In the genomic region with DNA sequence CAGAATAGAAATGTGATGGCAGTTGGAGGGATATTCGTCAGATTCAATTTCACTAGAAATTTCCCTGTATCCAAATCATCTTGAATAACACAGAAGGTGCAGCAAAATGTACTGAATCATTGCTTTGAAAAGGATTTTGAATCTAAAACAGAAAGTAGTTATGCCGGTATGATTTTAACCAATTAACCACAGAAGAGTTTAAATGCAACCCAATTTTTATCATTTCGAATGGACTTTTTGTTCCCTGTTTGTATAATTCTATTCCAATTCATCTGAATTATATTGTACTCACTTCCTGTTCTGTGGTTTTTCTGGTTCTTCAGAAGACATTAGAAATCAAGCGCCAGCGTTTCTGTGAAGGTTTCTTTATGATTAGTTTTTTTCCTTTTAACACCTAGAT, we compare ENCODE assay signal across 22 cellular contexts.
DNase-seq lines count a peak whose midpoint lies in the region; ATAC-seq and TF ChIP-seq lines count a peak whose summit lies in the region.
"Had no signal": no experiment of that assay in that cellular context is flagged by ENCODE, and none has a peak within 500 bp of the region (broad histone marks: within the 10 kb centered on the region; RNA-seq: fewer than 3 reads in every experiment).

No MANE protein-coding gene starts in this region.

- no peak overlapping the region for H3K27ac ChIP-seq in BLaER1
- H3K27ac ChIP-seq in PC-3 (ENCODE audit: low read length) = no peak overlapping the region
- no peak overlapping the region for H3K27ac ChIP-seq in aorta (ENCODE audit: low read depth in 1 of 2, low read length in 2 of 2)
- H3K27ac ChIP-seq: HL-60, left ventricle myocardium inferior, psoas muscle, upper lobe of right lung had no signal

- no peak for TF ChIP-seq CTCF in PC-3 (conservative IDR thresholded peaks at IDR 0.05; ENCODE audit: low read depth, low read length)

- H3K4me3 ChIP-seq in BLaER1 (no peak overlapping the region), PC-3 (ENCODE audit: low read length) (peak overlapping the region; percentile 7; the same call in 1 of the 2 replicates), aorta (ENCODE audit: low read length in 2 of 2) (no peak overlapping the region)
- H3K4me3 ChIP-seq: left ventricle myocardium inferior, psoas muscle, smooth muscle cell, upper lobe of right lung had no signal

- WGBS in aorta, 2 donors = 74% methylated on average over 5 of the region's 5 CpGs

- H3K9ac ChIP-seq in BLaER1 (no peak overlapping the region), PC-3 (ENCODE audit: low read length) (no peak overlapping the region)

- no peaks in the 10 kb centered on the region for H3K36me3 Mint-ChIP-seq in activated T-helper 17 cell treated with anti-CD3 and anti-CD28 coated beads, Interleukin-2, amount 50 U/mL, for 72 hours (ENCODE audit: low read depth)

- peak; percentile 45 for DNase-seq in CD1c-positive myeloid dendritic cell (ENCODE audit: extremely low spot score)
- DNase-seq in PC-3 = no peak
- DNase-seq in iPS-NIHi7 (ENCODE audit: extremely low spot score) = no peak
- no peak for DNase-seq in aorta
- DNase-seq in NK-92 treated with Interleukin-12 subunit alpha and Interleukin-12 subunit beta, amount 100 ng/mL, for 24 hours (lab: John Stamatoyannopoulos, UW) = no peak
- DNase-seq: activated CD8-positive, alpha-beta memory T cell treated with anti-CD3 and anti-CD28 coated beads for 24 hours; activated gamma-delta T cell; DMS79 treated with DMSO at 0.1 percent for 48 hours; left ventricle myocardium inferior; midbrain; NCI-H187 treated with DMSO at 0.1 percent for 48 hours; NCI-H2227 treated with DMSO at 0.1 percent for 48 hours; nephron progenitor cell; psoas muscle; stimulated activated CD4-positive, alpha-beta T cell treated with anti-CD3 and anti-CD28 coated beads, Interleukin-4, amount 100 ng/mL, for 24 hours; upper lobe of right lung had no signal

- H2AFZ ChIP-seq in PC-3 (ENCODE audit: low read length) = peak overlapping the region; percentile 31; the same call in 1 of the 2 replicates

- H3K4me3 Mint-ChIP-seq in activated T-helper 17 cell treated with anti-CD3 and anti-CD28 coated beads, Interleukin-2, amount 50 U/mL, for 72 hours = peak overlapping the region; percentile 39
- H3K4me3 Mint-ChIP-seq: central memory CD8-positive, alpha-beta T cell; IgD-negative memory B cell; nephron progenitor cell had no signal

- intact Hi-C loops in PC-3 (cut with micrococcal nuclease) = no loop called here
- intact Hi-C loops in aorta (cut with DNase I) = loop anchor here in 1 of 2 donors (5.0 kb wide), 1 partner anchor 449 kb away; a partner anchor contains a TSS

- no peaks in the 10 kb centered on the region for H3K9me3 Mint-ChIP-seq in activated T-helper 17 cell treated with anti-CD3 and anti-CD28 coated beads, Interleukin-2, amount 50 U/mL, for 72 hours
- H3K9me3 Mint-ChIP-seq: central memory CD8-positive, alpha-beta T cell; IgD-negative memory B cell; nephron progenitor cell had no signal

- peak overlapping the region; percentile 2 for H3K27ac Mint-ChIP-seq in activated T-helper 17 cell treated with anti-CD3 and anti-CD28 coated beads, Interleukin-2, amount 50 U/mL, for 72 hours
- H3K27ac Mint-ChIP-seq: IgD-negative memory B cell, nephron progenitor cell had no signal

- peaks cover 55% of the 10 kb centered on the region for H3K27me3 Mint-ChIP-seq in activated T-helper 17 cell treated with anti-CD3 and anti-CD28 coated beads, Interleukin-2, amount 50 U/mL, for 72 hours

- no peak for ATAC-seq in PC-3
- peak; percentile 81 for ATAC-seq in activated T-helper 17 cell treated with anti-CD3 and anti-CD28 coated beads, Interleukin-2, amount 50 U/mL, for 72 hours (replicated peaks)
- ATAC-seq in aorta (ENCODE audit: low FRiP score) = no peak
- ATAC-seq: psoas muscle, upper lobe of right lung had no signal

- no peaks in the 10 kb centered on the region for H3K9me2 ChIP-seq in PC-3 (replicated peaks; ENCODE audit: low read length)

- CTCF ChIA-PET in PC-3 (lab: Charles Lee) = no interaction called here

- POLR2A ChIA-PET in PC-3 (lab: Charles Lee; ENCODE audit: unreplicated experiment) = no interaction called here

- peaks cover 16% of the 10 kb centered on the region for H3K4me1 ChIP-seq in BLaER1
- peaks cover 9% of the 10 kb centered on the region; the same call in 1 of the 2 replicates for H3K4me1 ChIP-seq in PC-3 (ENCODE audit: insufficient read depth, low read length)
- H3K4me1 ChIP-seq in aorta (ENCODE audit: control insufficient read depth in 1 of 2, insufficient read depth in 2 of 2, low read length in 2 of 2) = no peaks in the 10 kb centered on the region
- H3K4me1 ChIP-seq: left ventricle myocardium inferior, psoas muscle, upper lobe of right lung had no signal

- H3K4me1 Mint-ChIP-seq in activated T-helper 17 cell treated with anti-CD3 and anti-CD28 coated beads, Interleukin-2, amount 50 U/mL, for 72 hours = peaks cover 6% of the 10 kb centered on the region

- BruUV-seq in PC-3 (replicated peaks; lab: Mats Ljungman, UMichigan) = no TSS peak

- no peaks in the 10 kb centered on the region for H3F3A ChIP-seq in PC-3 (ENCODE audit: low read length, unreplicated experiment)

- no peaks in the 10 kb centered on the region for H3K79me2 ChIP-seq in PC-3 (ENCODE audit: low read length)

- H3K27me3 ChIP-seq in BLaER1 (no peaks in the 10 kb centered on the region), PC-3 (ENCODE audit: low read length) (no peaks in the 10 kb centered on the region), aorta (ENCODE audit: control insufficient read depth in 1 of 2, insufficient read depth in 2 of 2, low read length in 1 of 2) (no peaks in the 10 kb centered on the region)

- H3K36me3 ChIP-seq in BLaER1 (no peaks in the 10 kb centered on the region), PC-3 (ENCODE audit: low read depth, low read length) (no peaks in the 10 kb centered on the region), aorta (ENCODE audit: control insufficient read depth in 1 of 2, insufficient read depth in 2 of 2, low read length in 1 of 2) (no peaks in the 10 kb centered on the region)
- H3K36me3 ChIP-seq: left ventricle myocardium inferior, upper lobe of right lung had no signal

- H3K4me2 ChIP-seq in BLaER1 = 0 out of 2 replicates have a peak overlapping the region, but pooled peaks have one; percentile 3
- H3K4me2 ChIP-seq in PC-3 (ENCODE audit: low read length) = peak overlapping the region; percentile 36
- H3K4me2 ChIP-seq: smooth muscle cell had no signal

- H3K9me3 ChIP-seq in BLaER1 (no peaks in the 10 kb centered on the region), PC-3 (ENCODE audit: low read length) (no peaks in the 10 kb centered on the region), aorta (ENCODE audit: control insufficient read depth, low read length) (no peaks in the 10 kb centered on the region)
- H3K9me3 ChIP-seq: left ventricle myocardium inferior, psoas muscle, upper lobe of right lung had no signal

- no peaks in the 10 kb centered on the region for H4K20me1 ChIP-seq in BLaER1
- no peaks in the 10 kb centered on the region for H4K20me1 ChIP-seq in PC-3 (ENCODE audit: low read length)
